11 cellular contexts compared by ENCODE assay signal in genomic region chr12:124394462-124395128, GRCh38.
DNase-seq lines count a peak whose midpoint lies in the region; ATAC-seq, FAIRE-seq and TF ChIP-seq lines count a peak whose summit lies in the region.
"Had no signal": no experiment of that assay in that cellular context is flagged by ENCODE, and none has a peak within 500 bp of the region (broad histone marks: within the 10 kb centered on the region; RNA-seq: fewer than 3 reads in every experiment).

No MANE protein-coding gene starts in this region.

- peak overlapping the region; percentile 19 for H3K27ac Mint-ChIP-seq in activated CD4-positive, alpha-beta T cell treated with anti-CD3 and anti-CD28 coated beads for 36 hours
- no peak overlapping the region for H3K27ac Mint-ChIP-seq in activated CD4-positive, alpha-beta memory T cell treated with anti-CD3 and anti-CD28 coated beads for 36 hours
- no peak overlapping the region for H3K27ac Mint-ChIP-seq in activated T-helper 17 cell treated with anti-CD3 and anti-CD28 coated beads, Interleukin-2, amount 50 U/mL, for 72 hours

- TF ChIP-seq RAD21 in K562 (CRISPR knock-in tag; conservative IDR thresholded peaks at IDR 0.05 in 1 of 2, IDR thresholded peaks at IDR 0.05 in 1 of 2) = no peak

- POLR2A ChIA-PET in activated CD4-positive, alpha-beta T cell treated with anti-CD3 and anti-CD28 coated beads for 36 hours (lab: Charles Lee) = no interaction called here
- POLR2A ChIA-PET in K562 (lab: Yijun Ruan, JAX) = interaction anchor here (0.6 kb wide), 1 partner anchor 122 kb away, joined by 3 read pairs; no protein-coding TSS in a partner anchor
- POLR2A ChIA-PET in activated CD4-positive, alpha-beta memory T cell treated with anti-CD3 and anti-CD28 coated beads for 36 hours (lab: Charles Lee) = no interaction called here

- H3K9ac ChIP-seq in K562 (ENCODE audit: insufficient read depth in 1 of 2, low read depth in 2 of 2, low read length in 2 of 2) = peak overlapping the region in 1 of 2 experiments; percentile 9; a peak in 1 of 4 replicates
- peak overlapping the region; percentile 33 for H3K9ac ChIP-seq in mesenchymal stem cell (ENCODE audit: low read length)

- H4K91ac ChIP-seq in mesenchymal stem cell (ENCODE audit: low read length) = peak overlapping the region; percentile 23

- no peaks in the 10 kb centered on the region for H3K27me3 Mint-ChIP-seq in activated CD4-positive, alpha-beta T cell treated with anti-CD3 and anti-CD28 coated beads for 36 hours
- H3K27me3 Mint-ChIP-seq in activated CD4-positive, alpha-beta memory T cell treated with anti-CD3 and anti-CD28 coated beads for 36 hours = no peaks in the 10 kb centered on the region
- H3K27me3 Mint-ChIP-seq in activated T-helper 17 cell treated with anti-CD3 and anti-CD28 coated beads, Interleukin-2, amount 50 U/mL, for 72 hours = no peaks in the 10 kb centered on the region

- CTCF ChIA-PET in activated CD4-positive, alpha-beta T cell treated with anti-CD3 and anti-CD28 coated beads for 36 hours (lab: Charles Lee) = interaction anchor here (0.6 kb wide), 1 partner anchor 140 kb away, joined by 3 read pairs; no protein-coding TSS in a partner anchor
- CTCF ChIA-PET in K562 (lab: Yijun Ruan, JAX; ENCODE audit: low intra/inter-chr PET ratio) = no interaction called here
- CTCF ChIA-PET in activated CD4-positive, alpha-beta memory T cell treated with anti-CD3 and anti-CD28 coated beads for 36 hours (lab: Charles Lee) = no interaction called here

- H2BK120ac ChIP-seq in mesenchymal stem cell (ENCODE audit: low read depth, low read length) = no peak overlapping the region

- no peak for FAIRE-seq in K562 (lab: Jason Lieb, UNC)

- ATAC-seq in activated CD4-positive, alpha-beta T cell treated with anti-CD3 and anti-CD28 coated beads for 36 hours = no peak
- ATAC-seq in K562 = no peak
- ATAC-seq in activated T-helper 17 cell treated with anti-CD3 and anti-CD28 coated beads, Interleukin-2, amount 50 U/mL, for 72 hours (replicated peaks) = no peak
- ATAC-seq in HG03565 (IDR thresholded peaks at IDR 0.05; ENCODE audit: unreplicated experiment) = no peak

- peak overlapping the region in 1 of 2 experiments; percentile 62 for H3K4ac ChIP-seq in mesenchymal stem cell (ENCODE audit: low read depth in 1 of 2, low read length in 2 of 2)

- no peaks in the 10 kb centered on the region for H3K27me3 ChIP-seq in K562 (ENCODE audit: control insufficient read depth in 2 of 2, insufficient read depth in 2 of 2, low read length in 2 of 2)
- H3K27me3 ChIP-seq in mesenchymal stem cell (ENCODE audit: control insufficient read depth in 1 of 2, insufficient read depth in 1 of 2, low read length in 2 of 2) = no peaks in the 10 kb centered on the region
- no peaks in the 10 kb centered on the region for H3K27me3 ChIP-seq in tibial artery
- H3K27me3 ChIP-seq: cardiac muscle cell had no signal

- H3K36me3 ChIP-seq in K562 (ENCODE audit: control insufficient read depth, insufficient read depth, low read length) = peaks cover 52% of the 10 kb centered on the region; the same call in 2 of the 3 replicates
- peaks cover 39 to 86% of the 10 kb centered on the region in 2 experiments for H3K36me3 ChIP-seq in mesenchymal stem cell (ENCODE audit: control insufficient read depth in 1 of 2, insufficient read depth in 2 of 2, low read depth in 1 of 2, low read length in 2 of 2)
- H3K36me3 ChIP-seq in tibial artery = peaks cover 0 to 45% (median 29%) of the 10 kb centered on the region in 3 donors

- H3K9me3 ChIP-seq in K562 (replicated peaks; ENCODE audit: control insufficient read depth, insufficient read depth, low read depth, low read length) = no peaks in the 10 kb centered on the region
- no peaks in the 10 kb centered on the region for H3K9me3 ChIP-seq in mesenchymal stem cell (ENCODE audit: control insufficient read depth, low read length)
- H3K9me3 ChIP-seq in tibial artery = no peaks in the 10 kb centered on the region

- intact Hi-C loops in activated CD4-positive, alpha-beta T cell treated with anti-CD3 and anti-CD28 coated beads for 36 hours (cut with DNase I, micrococcal nuclease) = loop anchor here (5.0 kb wide), 3 partner anchors 153 to 373 kb away; no protein-coding TSS in a partner anchor
- intact Hi-C loops in K562 (cut with micrococcal nuclease) (no loop called here), tibial artery (cut with DNase I; ENCODE audit: low total_unique reads) (no loop called here)
- intact Hi-C loops in activated CD4-positive, alpha-beta memory T cell treated with anti-CD3 and anti-CD28 coated beads for 36 hours (cut with micrococcal nuclease) = no loop called here

- in situ Hi-C loops in K562 (cut with MboI) = no loop called here

- no peaks in the 10 kb centered on the region for H3K9me1 ChIP-seq in K562 (ENCODE audit: control insufficient read depth, insufficient read depth, low read length)

- H2BK12ac ChIP-seq in mesenchymal stem cell (ENCODE audit: low read length in 2 of 2) = peak overlapping the region in 1 of 2 experiments; percentile 12

- peak overlapping the region; percentile 30 to 63 for H3K18ac ChIP-seq in mesenchymal stem cell (ENCODE audit: low read depth in 1 of 2, low read length in 2 of 2)

- no peaks in the 10 kb centered on the region for H3K9me3 Mint-ChIP-seq in activated CD4-positive, alpha-beta T cell treated with anti-CD3 and anti-CD28 coated beads for 36 hours (ENCODE audit: low read depth)
- no peaks in the 10 kb centered on the region for H3K9me3 Mint-ChIP-seq in activated CD4-positive, alpha-beta memory T cell treated with anti-CD3 and anti-CD28 coated beads for 36 hours
- H3K9me3 Mint-ChIP-seq in activated T-helper 17 cell treated with anti-CD3 and anti-CD28 coated beads, Interleukin-2, amount 50 U/mL, for 72 hours = no peaks in the 10 kb centered on the region

- H2BK15ac ChIP-seq in mesenchymal stem cell (ENCODE audit: low read depth, poor library complexity, severe bottlenecking) = no peak overlapping the region

- no peak overlapping the region for H2BK5ac ChIP-seq in mesenchymal stem cell (ENCODE audit: low read depth, low read length, poor library complexity, severe bottlenecking)

- no peak overlapping the region for H3K4me2 ChIP-seq in K562 (ENCODE audit: insufficient read depth, low read length)
- H3K4me2 ChIP-seq in mesenchymal stem cell (ENCODE audit: low read length, poor library complexity, severe bottlenecking) = no peak overlapping the region

- H3K14ac ChIP-seq in mesenchymal stem cell (ENCODE audit: low read length in 2 of 2) = no peak overlapping the region

- TF ChIP-seq CTCF in K562 (IDR thresholded peaks at IDR 0.05 in 2 of 3, conservative IDR thresholded peaks at IDR 0.05 in 1 of 3; ENCODE audit: insufficient read depth in 2 of 3, low read depth in 1 of 3, low read length in 3 of 3) = no peak
- no peak for TF ChIP-seq CTCF in tibial artery (IDR thresholded peaks at IDR 0.05)

- peak overlapping the region; percentile 54 for H2AK5ac ChIP-seq in mesenchymal stem cell (ENCODE audit: low read length, severe bottlenecking)

- no peaks in the 10 kb centered on the region for H3K79me2 ChIP-seq in K562 (ENCODE audit: control insufficient read depth, insufficient read depth, low read length)

- 80% methylated on average over 5 of the region's 6 CpGs for WGBS in K562 (ENCODE audit: insufficient coverage, low coverage, missing lambda C conversion rate)
- WGBS in mesenchymal stem cell = 96% methylated on average over 6 of the region's 6 CpGs

- peaks cover 6% of the 10 kb centered on the region for H3K36me3 Mint-ChIP-seq in activated CD4-positive, alpha-beta T cell treated with anti-CD3 and anti-CD28 coated beads for 36 hours (ENCODE audit: low read depth)
- peaks cover 3% of the 10 kb centered on the region for H3K36me3 Mint-ChIP-seq in activated CD4-positive, alpha-beta memory T cell treated with anti-CD3 and anti-CD28 coated beads for 36 hours
- peaks cover 22% of the 10 kb centered on the region for H3K36me3 Mint-ChIP-seq in activated T-helper 17 cell treated with anti-CD3 and anti-CD28 coated beads, Interleukin-2, amount 50 U/mL, for 72 hours (ENCODE audit: low read depth)

- no peak for DNase-seq in activated CD4-positive, alpha-beta T cell treated with anti-CD3 and anti-CD28 coated beads for 36 hours
- DNase-seq in activated CD4-positive, alpha-beta T cell treated with anti-CD3 and anti-CD28 coated beads for 48 hours = no peak
- DNase-seq in K562 (ENCODE audit: extremely low read depth in 1 of 4, low spot score in 3 of 4) = no peak
- DNase-seq in mesenchymal stem cell = no peak
- no peak for DNase-seq in tibial artery
- DNase-seq in activated CD4-positive, alpha-beta memory T cell treated with anti-CD3 and anti-CD28 coated beads for 36 hours = no peak
- DNase-seq: activated CD4-positive, alpha-beta T cell treated with anti-CD3 and anti-CD28 coated beads for 4 hours; NCI-H2029 treated with DMSO at 0.1 percent for 48 hours had no signal

- no peak overlapping the region for H3K4me3 ChIP-seq in K562
- H3K4me3 ChIP-seq in mesenchymal stem cell (ENCODE audit: insufficient read depth in 1 of 2, low read depth in 1 of 2, low read length in 2 of 2) = no peak overlapping the region
- no peak overlapping the region for H3K4me3 ChIP-seq in tibial artery
- H3K4me3 ChIP-seq: cardiac muscle cell had no signal

- H4K8ac ChIP-seq in mesenchymal stem cell (ENCODE audit: low read length) = peak overlapping the region; percentile 12

- BruUV-seq in K562 (replicated peaks; lab: Mats Ljungman, UMichigan) = no TSS peak

- H3K23ac ChIP-seq in mesenchymal stem cell (ENCODE audit: low read length in 2 of 2) = no peak overlapping the region

- H3K27ac ChIP-seq in K562 (ENCODE audit: extremely low read depth, low read depth, low read length) = no peak overlapping the region
- no peak overlapping the region for H3K27ac ChIP-seq in mesenchymal stem cell (ENCODE audit: low read length, poor library complexity, severe bottlenecking)
- H3K27ac ChIP-seq in tibial artery = peak overlapping the region; percentile 90 to 96
- H3K27ac ChIP-seq: cardiac muscle cell had no signal

- peaks cover 28% of the 10 kb centered on the region for H3K79me1 ChIP-seq in mesenchymal stem cell (replicated peaks; ENCODE audit: low read length, poor library complexity, severe bottlenecking)

- no peak overlapping the region for H2AFZ ChIP-seq in K562 (ENCODE audit: low read depth, low read length)
- H2AFZ ChIP-seq in mesenchymal stem cell (ENCODE audit: low read depth, low read length) = no peak overlapping the region

- no peak overlapping the region for H3K4me3 Mint-ChIP-seq in activated CD4-positive, alpha-beta T cell treated with anti-CD3 and anti-CD28 coated beads for 36 hours
- no peak overlapping the region for H3K4me3 Mint-ChIP-seq in activated CD4-positive, alpha-beta memory T cell treated with anti-CD3 and anti-CD28 coated beads for 36 hours
- H3K4me3 Mint-ChIP-seq in activated T-helper 17 cell treated with anti-CD3 and anti-CD28 coated beads, Interleukin-2, amount 50 U/mL, for 72 hours = no peak overlapping the region

- TF ChIP-seq POLR2A in K562 (conservative IDR thresholded peaks at IDR 0.05) = no peak

- H4K20me1 ChIP-seq in K562 (replicated peaks; ENCODE audit: control insufficient read depth, insufficient read depth, low read length) = 0 out of 2 replicates have a peak, but pooled peaks cover 7% of the 10 kb centered on the region

- H3K4me1 Mint-ChIP-seq in activated CD4-positive, alpha-beta T cell treated with anti-CD3 and anti-CD28 coated beads for 36 hours = peaks cover 33% of the 10 kb centered on the region
- H3K4me1 Mint-ChIP-seq in activated CD4-positive, alpha-beta memory T cell treated with anti-CD3 and anti-CD28 coated beads for 36 hours (ENCODE audit: low read depth) = peaks cover 24% of the 10 kb centered on the region
- peaks cover 10% of the 10 kb centered on the region for H3K4me1 Mint-ChIP-seq in activated T-helper 17 cell treated with anti-CD3 and anti-CD28 coated beads, Interleukin-2, amount 50 U/mL, for 72 hours

- H3K4me1 ChIP-seq in K562 (replicated peaks in 1 of 2; ENCODE audit: control insufficient read depth in 2 of 2, insufficient read depth in 2 of 2, low read length in 2 of 2) = peaks cover 4 to 61% of the 10 kb centered on the region in 2 experiments
- peaks cover 72% of the 10 kb centered on the region for H3K4me1 ChIP-seq in mesenchymal stem cell (ENCODE audit: control insufficient read depth, insufficient read depth, low read depth, low read length)
- peaks cover 11 to 100% (median 95%) of the 10 kb centered on the region in 4 donors for H3K4me1 ChIP-seq in tibial artery

- TF ChIP-seq EP300 in K562 (IDR thresholded peaks at IDR 0.05; ENCODE audit: low read length) = no peak

Comparison
In these comparisons a context has a peak if more than half of its experiments do, and no peak if none do; other contexts are left out.
1. H3K27ac ChIP-seq: peak in tibial artery (2 of 2); none in K562 (single experiment) and mesenchymal stem cell (single experiment).
2. intact Hi-C loops: an anchor here in activated CD4-positive, alpha-beta T cell treated with anti-CD3 and anti-CD28 coated beads for 36 hours (5.0 kb wide); none called in K562, tibial artery and activated CD4-positive, alpha-beta memory T cell treated with anti-CD3 and anti-CD28 coated beads for 36 hours.